ENCODE assay signal across 21 cellular contexts in genomic region chr1:97238816-97239215, GRCh38.
DNase-seq lines count a peak whose midpoint lies in the region; ATAC-seq, FAIRE-seq and TF ChIP-seq lines count a peak whose summit lies in the region.
"Had no signal": no experiment of that assay in that cellular context is flagged by ENCODE, and none has a peak within 500 bp of the region (broad histone marks: within the 10 kb centered on the region; RNA-seq: fewer than 3 reads in every experiment).

No MANE protein-coding gene starts in this region.

- H3K9me3 Mint-ChIP-seq in activated naive CD8-positive, alpha-beta T cell treated with anti-CD3 and anti-CD28 coated beads, Interleukin-2, amount 50 U/mL, for 24 hours = no peaks in the 10 kb centered on the region
- H3K9me3 Mint-ChIP-seq: CD4-positive, CD25-positive, alpha-beta regulatory T cell; CD8-positive, alpha-beta T cell; GM23338 had no signal

- no peaks in the 10 kb centered on the region for H3K27me3 Mint-ChIP-seq in activated naive CD8-positive, alpha-beta T cell treated with anti-CD3 and anti-CD28 coated beads, Interleukin-2, amount 50 U/mL, for 24 hours
- H3K27me3 Mint-ChIP-seq: B cell; CD4-positive, CD25-positive, alpha-beta regulatory T cell had no signal

- no peak for FAIRE-seq in GM12892 (lab: Jason Lieb, UNC)
- FAIRE-seq: GM12878, GM18507 had no signal

- no peaks in the 10 kb centered on the region for H3K27me3 ChIP-seq in right lobe of liver
- H3K27me3 ChIP-seq: BLaER1 had no signal

- intact Hi-C loops in right lobe of liver (cut with DNase I) = no loop called here

- 16% methylated on average over 3 of the region's 3 CpGs for WGBS in right lobe of liver (ENCODE audit: insufficient coverage, low coverage, low lambda C conversion rate, missing lambda C conversion rate)

- TF ChIP-seq POLR2A in right lobe of liver (IDR thresholded peaks at IDR 0.05) (no peak), GM12892 (IDR thresholded peaks at IDR 0.05; ENCODE audit: low read depth, low read length) (no peak)

- H3K4me3 ChIP-seq in right lobe of liver = no peak overlapping the region
- H3K4me3 ChIP-seq: BLaER1, GM12878, GM23338 had no signal

- H3K36me3 Mint-ChIP-seq in activated naive CD8-positive, alpha-beta T cell treated with anti-CD3 and anti-CD28 coated beads, Interleukin-2, amount 50 U/mL, for 24 hours (ENCODE audit: low read depth) = peaks cover 8% of the 10 kb centered on the region

- H3K4me1 ChIP-seq in right lobe of liver = peaks cover 0 to 22% (median 4%) of the 10 kb centered on the region in 4 donors
- H3K4me1 ChIP-seq: BLaER1, Caco-2 had no signal

- no peak overlapping the region for H3K27ac ChIP-seq in right lobe of liver
- H3K27ac ChIP-seq: BLaER1, C4-2B had no signal

- no peaks in the 10 kb centered on the region for H3K4me1 Mint-ChIP-seq in activated naive CD8-positive, alpha-beta T cell treated with anti-CD3 and anti-CD28 coated beads, Interleukin-2, amount 50 U/mL, for 24 hours
- H3K4me1 Mint-ChIP-seq: B cell; CD4-positive, CD25-positive, alpha-beta regulatory T cell; GM23338 had no signal

- ATAC-seq in left lobe of liver (peak; percentile 82), right lobe of liver (peak; percentile 51 to 88 (median 71))
- ATAC-seq in activated naive CD8-positive, alpha-beta T cell treated with anti-CD3 and anti-CD28 coated beads, Interleukin-2, amount 50 U/mL, for 24 hours = no peak
- ATAC-seq: CD8-positive, alpha-beta T cell; GM12878; GM23338 had no signal

- DNase-seq in NCI-H69 (lab: John Stamatoyannopoulos, UW) = peak; percentile 43
- DNase-seq in left lobe of liver (ENCODE audit: low spot score) = no peak
- no peak for DNase-seq in right lobe of liver
- DNase-seq in occipital lobe (lab: John Stamatoyannopoulos, UW) = no peak
- no peak for DNase-seq in GM12892 (ENCODE audit: insufficient read length)
- no peak for DNase-seq in activated naive CD8-positive, alpha-beta T cell treated with anti-CD3 and anti-CD28 coated beads, Interleukin-2, amount 50 U/mL, for 24 hours
- DNase-seq: Caco-2; CD4-positive, CD25-positive, alpha-beta regulatory T cell; CD8-positive, alpha-beta T cell; DMS 273 treated with DMSO at 0.1 percent for 48 hours; DMS79; EL; GDM1; H7; HCEC 1CT had no signal

- H3K4me3 Mint-ChIP-seq in activated naive CD8-positive, alpha-beta T cell treated with anti-CD3 and anti-CD28 coated beads, Interleukin-2, amount 50 U/mL, for 24 hours = no peak overlapping the region
- H3K4me3 Mint-ChIP-seq: B cell; CD4-positive, CD25-positive, alpha-beta regulatory T cell; CD8-positive, alpha-beta T cell; GM23338 had no signal

- no peak overlapping the region for H3K27ac Mint-ChIP-seq in activated naive CD8-positive, alpha-beta T cell treated with anti-CD3 and anti-CD28 coated beads, Interleukin-2, amount 50 U/mL, for 24 hours
- H3K27ac Mint-ChIP-seq: B cell; CD4-positive, CD25-positive, alpha-beta regulatory T cell; CD8-positive, alpha-beta T cell; GM23338 had no signal

- H3K36me3 ChIP-seq in right lobe of liver = peaks cover 0 to 9% (median 0%) of the 10 kb centered on the region in 4 donors
- H3K36me3 ChIP-seq: BLaER1 had no signal

- no peak for TF ChIP-seq CTCF in right lobe of liver (IDR thresholded peaks at IDR 0.05)

- no peaks in the 10 kb centered on the region for H3K9me3 ChIP-seq in right lobe of liver
- H3K9me3 ChIP-seq: BLaER1, Caco-2 had no signal
